ENCODE assay signal across 13 cellular contexts in genomic region chrX:53085661-53086229, GRCh38. TPM values are rescaled to one million over a fixed set of nuclear protein-coding genes. Genes with fewer than 3 reads are reported as not detected.
DNase-seq lines count a peak whose midpoint lies in the region; ATAC-seq and TF ChIP-seq lines count a peak whose summit lies in the region.
"Had no signal": no experiment of that assay in that cellular context is flagged by ENCODE, and none has a peak within 500 bp of the region (broad histone marks: within the 10 kb centered on the region; RNA-seq: fewer than 3 reads in every experiment).

No MANE protein-coding gene starts in this region.

- in situ Hi-C loops in GM13977 (cut with MboI; ENCODE audit: low pct_unique_long_range_greater_than_20kb, low sequenced_read_pairs, unreplicated experiment) = no loop called here

- H3K36me3 ChIP-seq in CD8-positive, alpha-beta memory T cell (ENCODE audit: insufficient read depth, low read length) = peaks cover 22% of the 10 kb centered on the region
- H3K36me3 ChIP-seq in RWPE2 (ENCODE audit: low read depth) (peaks cover 28% of the 10 kb centered on the region), prostate gland (no peaks in the 10 kb centered on the region)

- H3K27me3 ChIP-seq in CD8-positive, alpha-beta memory T cell (ENCODE audit: insufficient read depth, low read length, poor library complexity, severe bottlenecking) = no peaks in the 10 kb centered on the region
- H3K27me3 ChIP-seq in RWPE2 (ENCODE audit: insufficient read depth, poor library complexity, severe bottlenecking) (no peaks in the 10 kb centered on the region), prostate gland (replicated peaks; ENCODE audit: insufficient read depth) (no peaks in the 10 kb centered on the region)

- peak overlapping the region in 3 of 7 donors; percentile 25 to 85 (median 67) for H3K4me3 Mint-ChIP-seq in CD8-positive, alpha-beta memory T cell
- H3K4me3 Mint-ChIP-seq in central memory CD8-positive, alpha-beta T cell = peak overlapping the region; percentile 55

- peaks cover 0 to 25% of the 10 kb centered on the region in 2 donors for H3K27me3 Mint-ChIP-seq in CD8-positive, alpha-beta memory T cell
- H3K27me3 Mint-ChIP-seq in central memory CD8-positive, alpha-beta T cell = no peaks in the 10 kb centered on the region

- WGBS in prostate gland = 78% methylated on average over 17 of the region's 17 CpGs

- H3K4me1 Mint-ChIP-seq in CD8-positive, alpha-beta memory T cell = peaks cover 44 to 70% (median 49%) of the 10 kb centered on the region in 3 donors
- peaks cover 53% of the 10 kb centered on the region for H3K4me1 Mint-ChIP-seq in central memory CD8-positive, alpha-beta T cell

- intact Hi-C loops in prostate gland (cut with DNase I) = no loop called here

- POLR2A ChIA-PET in CD8-positive, alpha-beta memory T cell (lab: Charles Lee) = no interaction called here

- H3K4me1 ChIP-seq in CD8-positive, alpha-beta memory T cell (ENCODE audit: insufficient read depth, low read length) = peaks cover 19% of the 10 kb centered on the region
- H3K4me1 ChIP-seq in RWPE2 (ENCODE audit: insufficient read depth, poor library complexity, severe bottlenecking) (peaks cover 2% of the 10 kb centered on the region), prostate gland (replicated peaks) (no peaks in the 10 kb centered on the region)

- peaks cover 0 to 2% (median 0%) of the 10 kb centered on the region in 5 donors for H3K9me3 Mint-ChIP-seq in CD8-positive, alpha-beta memory T cell
- no peaks in the 10 kb centered on the region for H3K9me3 Mint-ChIP-seq in central memory CD8-positive, alpha-beta T cell

- TF ChIP-seq POLR2A in prostate gland (IDR thresholded peaks at IDR 0.05) = no peak

- peak overlapping the region; percentile 17 to 100 (median 86) for H3K27ac Mint-ChIP-seq in CD8-positive, alpha-beta memory T cell
- peak overlapping the region; percentile 93 for H3K27ac Mint-ChIP-seq in central memory CD8-positive, alpha-beta T cell (ENCODE audit: low read depth)

- H3K4me3 ChIP-seq in CD8-positive, alpha-beta memory T cell (ENCODE audit: low read length) = no peak overlapping the region
- no peak overlapping the region for H3K4me3 ChIP-seq in RWPE2 (ENCODE audit: severe bottlenecking)
- no peak overlapping the region for H3K4me3 ChIP-seq in prostate gland

- no peaks in the 10 kb centered on the region for H3K9me3 ChIP-seq in CD8-positive, alpha-beta memory T cell (ENCODE audit: low read length)
- no peaks in the 10 kb centered on the region for H3K9me3 ChIP-seq in RWPE2 (ENCODE audit: severe bottlenecking)
- H3K9me3 ChIP-seq in prostate gland = no peaks in the 10 kb centered on the region

- no peak for TF ChIP-seq CTCF in RWPE2 (IDR thresholded peaks at IDR 0.05; ENCODE audit: poor library complexity, severe bottlenecking)
- TF ChIP-seq CTCF in prostate gland (IDR thresholded peaks at IDR 0.05) = no peak
- no peak for TF ChIP-seq CTCF in GM13977 (IDR thresholded peaks at IDR 0.05; ENCODE audit: extremely low read depth, insufficient read depth, missing control alignments)

- peaks cover 5 to 70% (median 9%) of the 10 kb centered on the region in 3 donors for H3K36me3 Mint-ChIP-seq in CD8-positive, alpha-beta memory T cell
- H3K36me3 Mint-ChIP-seq in central memory CD8-positive, alpha-beta T cell (ENCODE audit: insufficient read depth) = peaks cover 66% of the 10 kb centered on the region

- DNase-seq in CD8-positive, alpha-beta memory T cell = peak in 3 of 5 donors; percentile 50 to 55 (median 55)
- DNase-seq in RWPE2 (ENCODE audit: low spot score) = no peak
- peak in 1 of 2 donors; percentile 31 for DNase-seq in central memory CD8-positive, alpha-beta T cell (ENCODE audit: low spot score in 2 of 2)
- DNase-seq in prostate gland (ENCODE audit: low spot score) = no peak
- DNase-seq in SKM-1 treated with dmso at 0.1 percent for 144 hours (lab: John Stamatoyannopoulos, UW; ENCODE audit: unreplicated experiment) = no peak
- DNase-seq in occipital lobe (lab: John Stamatoyannopoulos, UW) = no peak
- DNase-seq in GM13977 (ENCODE audit: low spot score) = no peak
- DNase-seq in NCI-H345 (lab: John Stamatoyannopoulos, UW) = no peak
- DNase-seq: Karpas-422, kidney glomerular epithelial cell, NCI-H146, NCI-H69, RPMI8226 had no signal

- H3K27ac ChIP-seq in CD8-positive, alpha-beta memory T cell (ENCODE audit: low read depth, low read length) = peak overlapping the region; percentile 16
- H3K27ac ChIP-seq in RWPE2 (ENCODE audit: poor library complexity, severe bottlenecking) = peak overlapping the region; percentile 83
- peak overlapping the region; percentile 49 to 94 for H3K27ac ChIP-seq in prostate gland

- CTCF ChIA-PET in CD8-positive, alpha-beta memory T cell (lab: Charles Lee) = interaction anchor here (2.2 kb wide), 1 partner anchor 13 kb away, joined by 8 read pairs; no protein-coding TSS in a partner anchor

- ATAC-seq in RWPE2 (ENCODE audit: low read depth) = no peak
- no peak for ATAC-seq in central memory CD8-positive, alpha-beta T cell (replicated peaks; ENCODE audit: extremely low read depth, poor library complexity, severe bottlenecking)

RNA-seq across cellular contexts. Expression of gene TSPYL2, which starts 3.6 kb away (rescaled TPM):
- 10 to 100 TPM; 38.4 to 47.9 TPM for total RNA-seq in CD8-positive, alpha-beta memory T cell
- 23.1 TPM for polyA plus RNA-seq in CD8-positive, alpha-beta memory T cell
- total RNA-seq in prostate gland = 100 to 1,000 TPM in 1 of 2 donors, 10 to 100 TPM in 1; 34.3 to 250 TPM
- total RNA-seq in occipital lobe = 7.0 TPM

RNA-seq across cellular contexts. Expression of gene KANTR, which starts 8.2 kb away (rescaled TPM):
- total RNA-seq in CD8-positive, alpha-beta memory T cell = 1 to 10 TPM; 4.6 to 4.8 TPM
- polyA plus RNA-seq in CD8-positive, alpha-beta memory T cell = 1.6 TPM
- 10 to 100 TPM; 11.5 to 27.9 TPM for total RNA-seq in prostate gland
- 31.4 TPM for total RNA-seq in occipital lobe

RNA-seq across cellular contexts. Expression of gene GPR173, which starts 37.2 kb away (rescaled TPM):
- not detected for total RNA-seq in CD8-positive, alpha-beta memory T cell
- not detected for polyA plus RNA-seq in CD8-positive, alpha-beta memory T cell
- 1 to 10 TPM; 1.9 to 3.6 TPM for total RNA-seq in prostate gland
- total RNA-seq in occipital lobe = 27.0 TPM

Comparison
In these comparisons a context has a peak if more than half of its experiments do, and no peak if none do; other contexts are left out.
1. DNase-seq: peak in CD8-positive, alpha-beta memory T cell (3 of 5); none in RWPE2 (single experiment), prostate gland (single experiment), SKM-1 treated with dmso at 0.1 percent for 144 hours (single experiment), occipital lobe (single experiment), GM13977 (single experiment) and NCI-H345 (single experiment).
2. H3K27ac ChIP-seq: peak in every context shown above with its lines; median percentile 83 in RWPE2; 72 in prostate gland; 16 in CD8-positive, alpha-beta memory T cell.